ENCODE assay signal across 1 cellular context in genomic region chr3:45210308-45211038, GRCh38.
TF ChIP-seq lines count a peak whose summit lies in the region.

No MANE protein-coding gene starts in this region.

TF ChIP-seq in K562, 482 proteins besides CTCF, POLR2A, EP300 and RAD21 (continued from another document and continues in another):
- TF ChIP-seq TBL1XR1 (IDR thresholded peaks at IDR 0.05; ENCODE audit: low read length in 2 of 2) = peak in 1 of 2 experiments; percentile 54; a peak in 1 of 4 replicates
- peak; percentile 42; the same call in 1 of the 2 replicates for TF ChIP-seq EHMT2 (IDR thresholded peaks at IDR 0.05)
- TF ChIP-seq E4F1 (CRISPR knock-in tag; IDR thresholded peaks at IDR 0.05; ENCODE audit: borderline replicate concordance) = no peak
- TF ChIP-seq ZFP36 (IDR thresholded peaks at IDR 0.05; ENCODE audit: low read depth, low read length, partially characterized antibody) = peak; percentile 37
- no peak for TF ChIP-seq TFE3 (CRISPR knock-in tag; IDR thresholded peaks at IDR 0.05)
- TF ChIP-seq ZNF212 (CRISPR knock-in tag; IDR thresholded peaks at IDR 0.05) = no peak
- TF ChIP-seq VEZF1 (CRISPR knock-in tag; IDR thresholded peaks at IDR 0.05) = peak; percentile 90
- no peak for TF ChIP-seq ILF3 (IDR thresholded peaks at IDR 0.05; ENCODE audit: borderline replicate concordance)
- peak; percentile 17; the same call in 1 of the 2 replicates for TF ChIP-seq SAFB (IDR thresholded peaks at IDR 0.05; ENCODE audit: borderline replicate concordance, low read depth, low read length)
- TF ChIP-seq ZNF277 (CRISPR knock-in tag; IDR thresholded peaks at IDR 0.05; ENCODE audit: borderline replicate concordance) = no peak
- TF ChIP-seq ETV6 (IDR thresholded peaks at IDR 0.05; ENCODE audit: borderline replicate concordance in 1 of 2, low read depth in 2 of 2, low read length in 1 of 2) = no peak
- no peak for TF ChIP-seq ETV6 (CRISPR knock-in tag; IDR thresholded peaks at IDR 0.05; ENCODE audit: borderline replicate concordance)
- no peak for TF ChIP-seq ZNF253 (CRISPR knock-in tag; conservative IDR thresholded peaks at IDR 0.05)
- TF ChIP-seq ZNF766 (CRISPR knock-in tag; conservative IDR thresholded peaks at IDR 0.05) = 0 out of 2 replicates have a peak, but pooled peaks have one; percentile 12
- TF ChIP-seq DACH1 (IDR thresholded peaks at IDR 0.05; ENCODE audit: partially characterized antibody) = no peak
- peak; percentile 54; the same call in 1 of the 2 replicates for TF ChIP-seq MYC (IDR thresholded peaks at IDR 0.05; ENCODE audit: low read depth, low read length)
- peak; percentile 25; the same call in 1 of the 2 replicates for TF ChIP-seq MYC (CRISPR knock-in tag; IDR thresholded peaks at IDR 0.05; ENCODE audit: borderline replicate concordance, low read depth)
- TF ChIP-seq IRF9 (tag; IDR thresholded peaks at IDR 0.05) = no peak
- TF ChIP-seq HBP1 (CRISPR knock-in tag; IDR thresholded peaks at IDR 0.05) = no peak
- TF ChIP-seq ZFPM2 (CRISPR knock-in tag; IDR thresholded peaks at IDR 0.05) = no peak
- TF ChIP-seq BHLHE40 (IDR thresholded peaks at IDR 0.05; ENCODE audit: low read length) = peak; percentile 68
- TF ChIP-seq BRCA1 (IDR thresholded peaks at IDR 0.05) = no peak
- TF ChIP-seq BRCA1 (CRISPR knock-in tag; IDR thresholded peaks at IDR 0.05) = no peak
- TF ChIP-seq ZBED1 (IDR thresholded peaks at IDR 0.05) = no peak
- peak; percentile 53 for TF ChIP-seq HCFC1 (IDR thresholded peaks at IDR 0.05; ENCODE audit: low read depth, low read length)
- TF ChIP-seq HLTF (IDR thresholded peaks at IDR 0.05) = peak; percentile 39; the same call in 1 of the 2 replicates
- no peak for TF ChIP-seq HNRNPL (IDR thresholded peaks at IDR 0.05; ENCODE audit: low read depth, low read length)
- TF ChIP-seq HDGF (IDR thresholded peaks at IDR 0.05) = peak; percentile 69; the same call in 1 of the 2 replicates
- no peak for TF ChIP-seq ZNF274 (IDR thresholded peaks at IDR 0.05; ENCODE audit: borderline replicate concordance, low read depth, low read length)
- peak; percentile 70; the same call in 1 of the 2 replicates for TF ChIP-seq KLF1 (tag; IDR thresholded peaks at IDR 0.05)
- TF ChIP-seq ZNF134 (CRISPR knock-in tag; conservative IDR thresholded peaks at IDR 0.05) = no peak
- TF ChIP-seq TBP (optimal IDR thresholded peaks at IDR 0.05; ENCODE audit: low read depth, low read length) = no peak
- TF ChIP-seq CTCFL (IDR thresholded peaks at IDR 0.05; ENCODE audit: borderline replicate concordance, insufficient read depth, low read depth, low read length, poor library complexity, severe bottlenecking) = peak; percentile 34
- 0 out of 2 replicates have a peak, but pooled peaks have one; percentile 35 for TF ChIP-seq RBFOX2 (IDR thresholded peaks at IDR 0.05; ENCODE audit: low read depth, low read length)
- no peak for TF ChIP-seq ZNF551 (CRISPR knock-in tag; IDR thresholded peaks at IDR 0.05)
- TF ChIP-seq TCF15 (CRISPR knock-in tag; IDR thresholded peaks at IDR 0.05) = no peak
- peak in 1 of 2 experiments; percentile 30 for TF ChIP-seq E2F6 (IDR thresholded peaks at IDR 0.05; ENCODE audit: borderline replicate concordance in 1 of 2, extremely low read depth in 1 of 2, insufficient read depth in 1 of 2, insufficient read length in 1 of 2, low read depth in 1 of 2, low read length in 1 of 2, poor library complexity in 1 of 2, severe bottlenecking in 1 of 2)
- TF ChIP-seq RBM17 (IDR thresholded peaks at IDR 0.05; ENCODE audit: borderline replicate concordance, low read depth, low read length) = no peak
- TF ChIP-seq TAF15 (IDR thresholded peaks at IDR 0.05; ENCODE audit: low read depth, low read length) = no peak
- TF ChIP-seq CREM (IDR thresholded peaks at IDR 0.05; ENCODE audit: low read depth) = peak; percentile 62; the same call in 1 of the 2 replicates
- TF ChIP-seq E2F4 (CRISPR knock-in tag; IDR thresholded peaks at IDR 0.05; ENCODE audit: low read depth) = no peak
- no peak for TF ChIP-seq PTTG1 (tag; IDR thresholded peaks at IDR 0.05; ENCODE audit: low read depth)
- TF ChIP-seq MNT (conservative IDR thresholded peaks at IDR 0.05) = peak in 1 of 2 experiments; percentile 50; a peak in 1 of 4 replicates
- TF ChIP-seq KAT2B (IDR thresholded peaks at IDR 0.05; ENCODE audit: low read depth, low read length) = no peak
- no peak for TF ChIP-seq ARID1B (IDR thresholded peaks at IDR 0.05)
- TF ChIP-seq ELK3 (CRISPR knock-in tag; IDR thresholded peaks at IDR 0.05) = no peak
- TF ChIP-seq MTA3 (IDR thresholded peaks at IDR 0.05; ENCODE audit: borderline replicate concordance) = peak; percentile 71; the same call in 1 of the 2 replicates
- peak; percentile 55 for TF ChIP-seq JUND (IDR thresholded peaks at IDR 0.05; ENCODE audit: borderline replicate concordance, low read depth, low read length)
- peak; percentile 73; the same call in 1 of the 3 replicates for TF ChIP-seq JUND (tag; IDR thresholded peaks at IDR 0.05; ENCODE audit: borderline replicate concordance, low read depth, low read length)
- no peak for TF ChIP-seq ZNF778 (CRISPR knock-in tag; IDR thresholded peaks at IDR 0.05)
- no peak; the same call in 1 of the 2 replicates for TF ChIP-seq CXXC5 (CRISPR knock-in tag; IDR thresholded peaks at IDR 0.05)
